In the genomic region with DNA sequence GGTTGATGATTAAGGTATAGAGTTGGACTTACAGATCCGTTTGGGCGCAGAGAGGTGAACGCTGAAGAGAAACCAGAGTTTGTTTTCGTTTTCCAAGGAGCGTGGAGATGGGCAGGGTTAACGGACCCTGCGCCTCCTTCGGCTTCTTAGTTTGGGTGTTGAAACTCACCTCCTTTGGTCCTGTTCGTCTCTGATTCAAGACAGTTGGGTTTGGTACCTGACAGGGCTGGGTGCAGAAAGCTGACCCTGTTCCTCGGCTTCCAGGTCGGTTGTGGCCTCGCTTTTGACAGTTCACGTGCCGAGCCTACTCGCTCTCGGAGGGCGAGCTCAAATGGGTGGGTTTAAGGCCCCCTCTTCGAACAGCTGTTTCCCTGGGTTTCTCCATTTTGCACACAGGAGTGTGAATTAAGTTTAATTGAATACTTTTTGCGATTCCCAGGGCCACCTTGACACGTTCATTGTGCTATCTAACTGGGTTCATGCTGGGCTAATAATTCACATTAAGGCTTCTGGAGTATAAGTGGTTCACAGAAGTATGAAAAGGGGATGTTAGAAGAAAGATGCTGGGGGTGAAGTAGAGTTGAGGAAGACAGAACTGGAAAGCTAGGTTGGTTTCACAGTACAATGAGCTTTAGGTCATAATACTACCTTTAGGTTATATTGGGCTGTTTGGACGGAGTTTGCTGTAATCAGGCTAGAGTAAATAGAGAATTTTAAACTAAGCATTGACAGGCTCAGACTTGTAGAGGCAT, we compare ENCODE assay signal across 8 cellular contexts. TPM values are rescaled to one million over a fixed set of nuclear protein-coding genes. Genes with fewer than 3 reads are reported as not detected.
DNase-seq lines count a peak whose midpoint lies in the region; ATAC-seq and TF ChIP-seq lines count a peak whose summit lies in the region.

No MANE protein-coding gene starts in this region.

- H3K27ac ChIP-seq in breast epithelium (peak overlapping the region; percentile 99 to 100), lung (ENCODE audit: low read depth in 1 of 2, low read length in 1 of 2) (peak overlapping the region; percentile 29 to 82), transverse colon (peak overlapping the region; percentile 98 to 100 (median 100))

- CTCF ChIA-PET in AG04449 (lab: Yijun Ruan, JAX), result interaction anchor here (0.6 to 1.5 kb wide), 4 partner anchors 10 to 247 kb away, joined by 3 to 7 read pairs (median 3); no protein-coding TSS in a partner anchor

- in situ Hi-C loops in GM13977 (cut with MboI; ENCODE audit: low pct_unique_long_range_greater_than_20kb, low sequenced_read_pairs, unreplicated experiment), result no loop called here
- in situ Hi-C loops in transverse colon (cut with MboI; ENCODE audit: low pct_ligation_motif_present in 1 of 4, low pct_unique_long_range_greater_than_20kb in 1 of 4, low sequenced_read_pairs in 3 of 4), result loop anchor here in 1 of 4 donors (5.0 to 25.0 kb wide), 2 partner anchors 151 to 481 kb away; a partner anchor contains a TSS

- TF ChIP-seq EP300 in transverse colon (IDR thresholded peaks at IDR 0.05; ENCODE audit: low read depth), result no peak

- H3K36me3 ChIP-seq in breast epithelium, result no peaks in the 10 kb centered on the region
- H3K36me3 ChIP-seq in lung (ENCODE audit: control insufficient read depth in 2 of 2, insufficient read depth in 2 of 2, low read length in 2 of 2), result peaks cover 2 to 4% of the 10 kb centered on the region in 2 donors
- peaks cover 0 to 16% (median 2%) of the 10 kb centered on the region in 4 donors for H3K36me3 ChIP-seq in transverse colon

- DNase-seq in AG04449 (ENCODE audit: low read depth, low spot score) (no peak), GM13977 (ENCODE audit: low spot score) (peak; percentile 20), NCI-H2171 (lab: John Stamatoyannopoulos, UW) (peak; percentile 0), breast epithelium (ENCODE audit: low spot score in 2 of 2) (no peak), lung (ENCODE audit: low spot score) (no peak), transverse colon (peak; percentile 30), foreskin melanocyte (no peak), GOT3 (lab: John Stamatoyannopoulos, UW) (no peak)

- WGBS in lung, 2 donors, result 0% methylated on average over 21 of the region's 21 CpGs
- 0 to 2% methylated on average over 8 to 21 of the region's 21 CpGs for WGBS in transverse colon (ENCODE audit: low coverage in 1 of 2), 2 donors

- TF ChIP-seq CTCF in AG04449 (IDR thresholded peaks at IDR 0.05; ENCODE audit: insufficient read depth, low read length, missing control alignments), result no peak
- TF ChIP-seq CTCF in GM13977 (IDR thresholded peaks at IDR 0.05; ENCODE audit: extremely low read depth, insufficient read depth, missing control alignments), result no peak
- no peak for TF ChIP-seq CTCF in breast epithelium (IDR thresholded peaks at IDR 0.05)
- TF ChIP-seq CTCF in lung (IDR thresholded peaks at IDR 0.05; ENCODE audit: control extremely low read depth, extremely low read depth), result no peak
- no peak for TF ChIP-seq CTCF in transverse colon (IDR thresholded peaks at IDR 0.05)

- POLR2A ChIA-PET in AG04449 (lab: Yijun Ruan, JAX), result interaction anchor here (0.6 to 2.1 kb wide), 5 partner anchors 11 to 393 kb away, joined by 3 to 8 read pairs (median 4); no protein-coding TSS in a partner anchor

- H3K4me1 ChIP-seq in breast epithelium (peaks cover 0 to 6% of the 10 kb centered on the region in 2 donors), lung (ENCODE audit: control insufficient read depth in 2 of 2, insufficient read depth in 2 of 2, low read length in 2 of 2) (peaks cover 2 to 6% of the 10 kb centered on the region in 2 donors), transverse colon (peaks cover 21 to 36% (median 29%) of the 10 kb centered on the region in 4 donors)

- H3K9me3 ChIP-seq in breast epithelium (no peaks in the 10 kb centered on the region), lung (ENCODE audit: control insufficient read depth in 2 of 2, insufficient read depth in 1 of 2, low read length in 1 of 2) (no peaks in the 10 kb centered on the region), transverse colon (no peaks in the 10 kb centered on the region)

- intact Hi-C loops in breast epithelium (cut with DNase I; ENCODE audit: low total_unique reads) (loop anchor here (10.0 kb wide), 1 partner anchor 154 kb away; a partner anchor contains a TSS), transverse colon (cut with DNase I; ENCODE audit: low total_unique reads) (loop anchor here (10.0 kb wide), 1 partner anchor 66 kb away; no protein-coding TSS in a partner anchor)

- TF ChIP-seq POLR2A in breast epithelium (IDR thresholded peaks at IDR 0.05), result no peak
- no peak for TF ChIP-seq POLR2A in transverse colon (IDR thresholded peaks at IDR 0.05)

- H3K4me3 ChIP-seq in AG04449 (ENCODE audit: low read depth, low read length), result peak overlapping the region; percentile 93
- peak overlapping the region; percentile 74 to 86 (median 78) for H3K4me3 ChIP-seq in breast epithelium
- H3K4me3 ChIP-seq in lung, result peak overlapping the region; percentile 96
- H3K4me3 ChIP-seq in transverse colon, result peak overlapping the region; percentile 51 to 93 (median 76)

- H3K27me3 ChIP-seq in breast epithelium, result no peaks in the 10 kb centered on the region
- no peaks in the 10 kb centered on the region for H3K27me3 ChIP-seq in lung (ENCODE audit: control insufficient read depth, insufficient read depth)
- no peaks in the 10 kb centered on the region for H3K27me3 ChIP-seq in transverse colon

- no peak for ATAC-seq in lung (ENCODE audit: insufficient read depth, low FRiP score)

RNA-seq across cellular contexts. Expression of a gene that starts 0.6 kb away (rescaled TPM):
- total RNA-seq in breast epithelium, result 10 to 100 TPM; 27.8 to 40.0 (median 28.2) TPM
- total RNA-seq in lung, result 10 to 100 TPM; 13.4 to 31.9 TPM
- polyA plus RNA-seq in lung, result 1 to 10 TPM; 8.5 to 9.7 TPM
- total RNA-seq in transverse colon, result 10 to 100 TPM in 3 of 4 donors, 1 to 10 TPM in 1; 8.6 to 27.3 (median 16.9) TPM

Comparison
In these comparisons a context has a peak if more than half of its experiments do, and no peak if none do; other contexts are left out.
1. DNase-seq: peak in GM13977 (single experiment), NCI-H2171 (single experiment) and transverse colon (single experiment); none in AG04449 (single experiment), breast epithelium (0 of 2), lung (single experiment), foreskin melanocyte (single experiment) and GOT3 (single experiment).
2. Peak in every context shown above with its lines, with median percentiles within 50 percentile points of each other: H3K4me3 ChIP-seq and H3K27ac ChIP-seq.